ENCODE assay signal across 11 cellular contexts in the genomic region with DNA sequence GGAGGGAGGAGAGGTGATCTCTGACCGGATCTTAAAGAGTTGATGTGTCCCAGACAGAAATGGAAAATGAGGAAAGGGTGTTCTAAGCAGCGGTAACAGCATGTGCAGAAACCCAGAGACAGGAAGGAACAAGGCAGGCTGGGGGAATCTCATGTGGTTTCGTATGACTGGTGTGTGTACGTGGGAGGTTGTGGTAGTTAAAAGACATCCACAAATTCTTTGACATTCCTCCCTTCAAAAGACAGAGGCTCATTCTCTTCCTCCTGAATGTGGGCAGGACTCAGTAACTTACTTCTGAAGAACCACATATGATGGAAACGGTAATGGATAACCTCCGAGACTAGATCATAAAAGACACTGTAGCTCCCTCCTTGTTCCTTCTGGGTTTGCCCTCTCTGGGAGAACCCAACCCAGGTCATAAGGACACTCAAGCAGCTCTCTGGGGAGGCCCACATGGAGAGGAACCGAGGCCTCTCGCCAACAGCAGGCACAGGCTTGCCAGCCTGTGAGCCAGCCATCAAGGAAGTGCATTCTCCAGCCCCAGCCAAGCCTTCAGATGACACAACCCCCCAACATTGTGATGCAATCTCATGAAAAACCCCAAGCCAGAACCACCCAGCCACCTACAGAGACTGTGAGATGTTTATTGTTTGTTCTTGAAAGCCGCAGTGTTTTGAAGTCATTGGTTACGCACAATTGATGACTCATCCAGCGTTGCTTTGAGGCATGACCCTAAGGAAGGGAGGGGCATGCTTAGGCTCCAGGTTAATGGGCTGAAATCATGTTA.
DNase-seq lines count a peak whose midpoint lies in the region; ATAC-seq and TF ChIP-seq lines count a peak whose summit lies in the region.
"Had no signal": no experiment of that assay in that cellular context is flagged by ENCODE, and none has a peak within 500 bp of the region (broad histone marks: within the 10 kb centered on the region; RNA-seq: fewer than 3 reads in every experiment).

No MANE protein-coding gene starts in this region.

- H3K4me1 ChIP-seq in CD4-positive, alpha-beta memory T cell (ENCODE audit: insufficient read depth, low read length): no peaks in the 10 kb centered on the region
- H3K4me1 ChIP-seq in HEK293 (ENCODE audit: control insufficient read depth, insufficient read depth, low read length): no peaks in the 10 kb centered on the region
- H3K4me1 ChIP-seq in tibial nerve: peaks cover 0 to 13% (median 3%) of the 10 kb centered on the region in 4 donors

- no peak overlapping the region for H3K4me3 ChIP-seq in CD4-positive, alpha-beta memory T cell (ENCODE audit: low read length in 2 of 2)
- no peak overlapping the region for H3K4me3 ChIP-seq in HEK293 (ENCODE audit: low read depth, low read length)
- H3K4me3 ChIP-seq in epithelial cell of esophagus (ENCODE audit: low read length): no peak overlapping the region
- no peak overlapping the region for H3K4me3 ChIP-seq in tibial nerve

- H3K4me1 Mint-ChIP-seq in CD4-positive, alpha-beta memory T cell: peaks cover 5 to 11% (median 7%) of the 10 kb centered on the region in 4 donors

- H3K27ac Mint-ChIP-seq in CD4-positive, alpha-beta memory T cell: peak overlapping the region in 4 of 7 donors; percentile 59 to 81 (median 70)

- peak; percentile 20 to 63 (median 34) for DNase-seq in CD4-positive, alpha-beta memory T cell
- peak; percentile 99 for DNase-seq in SW480 (ENCODE audit: low spot score)
- DNase-seq in epithelial cell of esophagus (ENCODE audit: low read depth): peak; percentile 91
- no peak for DNase-seq in COR-L47 (lab: John Stamatoyannopoulos, UW)
- DNase-seq in tibial nerve (ENCODE audit: low spot score in 2 of 2): no peak
- DNase-seq: NCI-H2171 treated with DMSO at 0.1 percent for 48 hours had no signal

- H3K27me3 ChIP-seq in CD4-positive, alpha-beta memory T cell (ENCODE audit: insufficient read depth, low read length): no peaks in the 10 kb centered on the region
- peaks cover 0 to 17% of the 10 kb centered on the region in 2 donors for H3K27me3 ChIP-seq in tibial nerve

- peaks cover 0 to 2% (median 0%) of the 10 kb centered on the region in 8 donors for H3K9me3 Mint-ChIP-seq in CD4-positive, alpha-beta memory T cell

- CTCF ChIA-PET in CD4-positive, alpha-beta memory T cell (lab: Charles Lee; ENCODE audit: partially characterized antibody): interaction anchor here (0.8 to 14.8 kb wide), 8 partner anchors 11 to 141 kb away, joined by 3 to 417 read pairs (median 4); no protein-coding TSS in a partner anchor
- CTCF ChIA-PET in HEK293 (lab: Yijun Ruan, JAX): interaction anchor here (0.8 to 6.4 kb wide), 8 partner anchors 11 to 699 kb away, joined by 3 to 188 read pairs (median 6); no protein-coding TSS in a partner anchor

- intact Hi-C loops in CD4-positive, alpha-beta memory T cell (cut with micrococcal nuclease): no loop called here

- no peak overlapping the region for H3K27ac ChIP-seq in CD4-positive, alpha-beta memory T cell (ENCODE audit: low read depth, low read length)
- no peak overlapping the region for H3K27ac ChIP-seq in HEK293 (ENCODE audit: extremely low read depth, low read depth, low read length)
- no peak overlapping the region for H3K27ac ChIP-seq in tibial nerve
- H3K27ac ChIP-seq: neutrophil had no signal

- H3K9me3 ChIP-seq in CD4-positive, alpha-beta memory T cell (ENCODE audit: control insufficient read depth in 1 of 2, low read length in 2 of 2): no peaks in the 10 kb centered on the region
- no peaks in the 10 kb centered on the region for H3K9me3 ChIP-seq in HEK293 (ENCODE audit: control insufficient read depth, insufficient read depth, low read depth, low read length)
- H3K9me3 ChIP-seq in tibial nerve: peaks cover 0 to 8% (median 0%) of the 10 kb centered on the region in 4 donors
- H3K9me3 ChIP-seq: neutrophil had no signal

- WGBS in tibial nerve, 2 donors: 67 to 68% methylated on average over 11 of the region's 11 CpGs

- TF ChIP-seq POLR2A in tibial nerve (IDR thresholded peaks at IDR 0.05): no peak

- TF ChIP-seq CTCF in HEK293 (tag by site-specific recombination; IDR thresholded peaks at IDR 0.05): no peak
- no peak for TF ChIP-seq CTCF in epithelial cell of esophagus (IDR thresholded peaks at IDR 0.05; ENCODE audit: insufficient read depth, low read depth, low read length, missing control alignments)
- no peak for TF ChIP-seq CTCF in tibial nerve (IDR thresholded peaks at IDR 0.05)

- H3K36me3 Mint-ChIP-seq in CD4-positive, alpha-beta memory T cell: no peaks in the 10 kb centered on the region

- H3K27me3 Mint-ChIP-seq in CD4-positive, alpha-beta memory T cell: peaks cover 11 to 37% of the 10 kb centered on the region in 2 donors

- POLR2A ChIA-PET in CD4-positive, alpha-beta memory T cell (lab: Charles Lee; ENCODE audit: partially characterized antibody): no interaction called here
- POLR2A ChIA-PET in HEK293 (lab: Yijun Ruan, JAX): interaction anchor here (1.0 kb wide), 1 partner anchor 556 kb away, joined by 3 read pairs; the partner anchor contains the start of gene TLL2

- H3K36me3 ChIP-seq in CD4-positive, alpha-beta memory T cell (ENCODE audit: insufficient read depth, low read length): no peaks in the 10 kb centered on the region
- H3K36me3 ChIP-seq in HEK293 (ENCODE audit: control insufficient read depth in 2 of 2, insufficient read depth in 1 of 2, low read length in 2 of 2): no peaks in the 10 kb centered on the region
- H3K36me3 ChIP-seq in tibial nerve: no peaks in the 10 kb centered on the region
- H3K36me3 ChIP-seq: neutrophil had no signal

- ATAC-seq in GM19328 (IDR thresholded peaks at IDR 0.05; ENCODE audit: unreplicated experiment) (no peak), GM18511 (IDR thresholded peaks at IDR 0.05; ENCODE audit: unreplicated experiment) (no peak)

- no peak overlapping the region for H3K4me3 Mint-ChIP-seq in CD4-positive, alpha-beta memory T cell
- H3K4me3 Mint-ChIP-seq: brain had no signal

- TF ChIP-seq EP300 in tibial nerve (IDR thresholded peaks at IDR 0.05): no peak

TF ChIP-seq in HEK293, 187 proteins besides CTCF, POLR2A, EP300 and RAD21 (continues in another document):
- TF ChIP-seq ZNF155 (tag by site-specific recombination; IDR thresholded peaks at IDR 0.05) (peak; percentile 88; the same call in 1 of the 2 replicates), AEBP2 (tag by site-specific recombination; IDR thresholded peaks at IDR 0.05; ENCODE audit: borderline replicate concordance) (no peak), REST (tag by site-specific recombination; IDR thresholded peaks at IDR 0.05) (no peak), ZNF48 (tag by site-specific recombination; IDR thresholded peaks at IDR 0.05) (no peak), EGR2 (tag by site-specific recombination; IDR thresholded peaks at IDR 0.05; ENCODE audit: low read depth) (no peak)
- TF ChIP-seq, protein P1, sequence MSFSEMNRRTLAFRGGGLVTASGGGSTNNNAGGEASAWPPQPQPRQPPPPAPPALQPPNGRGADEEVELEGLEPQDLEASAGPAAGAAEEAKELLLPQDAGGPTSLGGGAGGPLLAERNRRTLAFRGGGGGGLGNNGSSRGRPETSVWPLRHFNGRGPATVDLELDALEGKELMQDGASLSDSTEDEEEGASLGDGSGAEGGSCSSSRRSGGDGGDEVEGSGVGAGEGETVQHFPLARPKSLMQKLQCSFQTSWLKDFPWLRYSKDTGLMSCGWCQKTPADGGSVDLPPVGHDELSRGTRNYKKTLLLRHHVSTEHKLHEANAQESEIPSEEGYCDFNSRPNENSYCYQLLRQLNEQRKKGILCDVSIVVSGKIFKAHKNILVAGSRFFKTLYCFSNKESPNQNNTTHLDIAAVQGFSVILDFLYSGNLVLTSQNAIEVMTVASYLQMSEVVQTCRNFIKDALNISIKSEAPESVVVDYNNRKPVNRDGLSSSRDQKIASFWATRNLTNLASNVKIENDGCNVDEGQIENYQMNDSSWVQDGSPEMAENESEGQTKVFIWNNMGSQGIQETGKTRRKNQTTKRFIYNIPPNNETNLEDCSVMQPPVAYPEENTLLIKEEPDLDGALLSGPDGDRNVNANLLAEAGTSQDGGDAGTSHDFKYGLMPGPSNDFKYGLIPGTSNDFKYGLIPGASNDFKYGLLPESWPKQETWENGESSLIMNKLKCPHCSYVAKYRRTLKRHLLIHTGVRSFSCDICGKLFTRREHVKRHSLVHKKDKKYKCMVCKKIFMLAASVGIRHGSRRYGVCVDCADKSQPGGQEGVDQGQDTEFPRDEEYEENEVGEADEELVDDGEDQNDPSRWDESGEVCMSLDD (tag by site-specific recombination; IDR thresholded peaks at IDR 0.05): no peak

Comparison
In these comparisons a context has a peak if more than half of its experiments do, and no peak if none do; other contexts are left out.
1. DNase-seq: peak in CD4-positive, alpha-beta memory T cell (5 of 5), SW480 (single experiment) and epithelial cell of esophagus (single experiment); none in COR-L47 (single experiment) and tibial nerve (0 of 2).